8 cellular contexts compared by ENCODE assay signal in genomic region chr1:20366766-20367602, GRCh38.
A peak's percentile ranks its signal among the peaks of the same experiment; 100 is the strongest.
DNase-seq lines count a peak whose midpoint lies in the region; ATAC-seq lines count a peak whose summit lies in the region.

No MANE protein-coding gene starts in this region.

- H3K27me3 Mint-ChIP-seq in stimulated activated memory B cell treated with anti-CD40 and anti-IgM and Interleukin-4, amounts not matched to agents 10 μg/mL and 1 μg/mL and 100 μg/mL, for 72 hours, result peaks cover 70% of the 10 kb centered on the region

- peaks cover 26% of the 10 kb centered on the region for H3K4me1 Mint-ChIP-seq in stimulated activated memory B cell treated with anti-CD40 and anti-IgM and Interleukin-4, amounts not matched to agents 10 μg/mL and 1 μg/mL and 100 μg/mL, for 72 hours

- H3K36me3 Mint-ChIP-seq in stimulated activated memory B cell treated with anti-CD40 and anti-IgM and Interleukin-4, amounts not matched to agents 10 μg/mL and 1 μg/mL and 100 μg/mL, for 72 hours, result no peaks in the 10 kb centered on the region

- H3K4me3 Mint-ChIP-seq in stimulated activated memory B cell treated with anti-CD40 and anti-IgM and Interleukin-4, amounts not matched to agents 10 μg/mL and 1 μg/mL and 100 μg/mL, for 72 hours, result no peak overlapping the region

- no peaks in the 10 kb centered on the region for H3K9me3 Mint-ChIP-seq in stimulated activated memory B cell treated with anti-CD40 and anti-IgM and Interleukin-4, amounts not matched to agents 10 μg/mL and 1 μg/mL and 100 μg/mL, for 72 hours

- DNase-seq in ELR (ENCODE audit: low read depth) (peak; percentile 68), NCI-H1930 (lab: John Stamatoyannopoulos, UW) (peak; percentile 49 to 60), dermis blood vessel endothelial cell (peak; percentile 60), lung microvascular endothelial cell (ENCODE audit: low read depth in 2 of 2) (peak; percentile 19), T-helper 1 cell (no peak), NCI-H128 (lab: John Stamatoyannopoulos, UW; ENCODE audit: unreplicated experiment) (no peak)

- ATAC-seq in GM18517 (IDR thresholded peaks at IDR 0.05; ENCODE audit: unreplicated experiment), result no peak
- ATAC-seq in stimulated activated memory B cell treated with anti-CD40 and anti-IgM and Interleukin-4, amounts not matched to agents 10 μg/mL and 1 μg/mL and 100 μg/mL, for 72 hours, result no peak

- H3K27ac Mint-ChIP-seq in stimulated activated memory B cell treated with anti-CD40 and anti-IgM and Interleukin-4, amounts not matched to agents 10 μg/mL and 1 μg/mL and 100 μg/mL, for 72 hours, result no peak overlapping the region

Comparison
In these comparisons a context has a peak if more than half of its experiments do, and no peak if none do; other contexts are left out.
1. DNase-seq: peak in ELR (single experiment), NCI-H1930 (2 of 2), dermis blood vessel endothelial cell (single experiment) and lung microvascular endothelial cell (2 of 2); none in T-helper 1 cell (0 of 5) and NCI-H128 (single experiment).